Comparison of ENCODE assay signal across 8 cellular contexts in genomic region chr10:56823849-56824248, GRCh38.
A peak's percentile ranks its signal among the peaks of the same experiment; 100 is the strongest.
DNase-seq lines count a peak whose midpoint lies in the region; ATAC-seq and TF ChIP-seq lines count a peak whose summit lies in the region.

No MANE protein-coding gene starts in this region.

- peak; percentile 81 for ATAC-seq in HG03378 (IDR thresholded peaks at IDR 0.05; ENCODE audit: unreplicated experiment)
- ATAC-seq in WTC11 = peak; percentile 80
- ATAC-seq in Right ventricle myocardium inferior = no peak

- no peak overlapping the region for H3K4me3 Mint-ChIP-seq in WTC11
- H3K4me3 Mint-ChIP-seq in type B pancreatic cell = no peak overlapping the region

- H3K36me3 Mint-ChIP-seq in WTC11 (peaks cover 22% of the 10 kb centered on the region), type B pancreatic cell (no peaks in the 10 kb centered on the region)

- H3K27me3 Mint-ChIP-seq in WTC11 (ENCODE audit: low read depth) (no peaks in the 10 kb centered on the region; the same call in 1 of the 2 replicates), type B pancreatic cell (no peaks in the 10 kb centered on the region)

- intact Hi-C loops in Right ventricle myocardium inferior (cut with DNase I) = no loop called here

- POLR2A ChIA-PET in WTC11 (lab: Charles Lee) = no interaction called here

- TF ChIP-seq CTCF in WTC11 (IDR thresholded peaks at IDR 0.05) (peak; percentile 25; the same call in 1 of the 2 replicates), type B pancreatic cell (conservative IDR thresholded peaks at IDR 0.05) (peak; percentile 55)

- peak; percentile 31 for DNase-seq in SIG-M5 treated with dmso at 0.1 percent for 504 hours (lab: John Stamatoyannopoulos, UW; ENCODE audit: unreplicated experiment)
- no peak for DNase-seq in SIG-M5 (lab: John Stamatoyannopoulos, UW)
- no peak for DNase-seq in WTC11 (ENCODE audit: low spot score)
- DNase-seq in type B pancreatic cell (ENCODE audit: extremely low spot score, unreplicated experiment) = no peak
- DNase-seq in stimulated activated CD8-positive, alpha-beta memory T cell treated with anti-CD3 and anti-CD28 coated beads, Interleukin-4, amount 100 ng/mL, for 48 hours = no peak
- DNase-seq in Right ventricle myocardium inferior (ENCODE audit: missing footprints) = no peak
- DNase-seq in ecto neural progenitor cell (ENCODE audit: low spot score) = no peak

- H3K9me3 Mint-ChIP-seq in WTC11 = peaks cover 52% of the 10 kb centered on the region
- H3K9me3 Mint-ChIP-seq in type B pancreatic cell = peaks cover 5% of the 10 kb centered on the region

- H3K4me1 Mint-ChIP-seq in WTC11 = no peaks in the 10 kb centered on the region
- H3K4me1 Mint-ChIP-seq in type B pancreatic cell (ENCODE audit: unreplicated experiment) = no peaks in the 10 kb centered on the region

- H3K27ac Mint-ChIP-seq in WTC11 (no peak overlapping the region), type B pancreatic cell (no peak overlapping the region)

- CTCF ChIA-PET in WTC11 (lab: Charles Lee) = interaction anchor here (0.6 to 1.2 kb wide), 5 partner anchors 11 to 53 kb away, joined by 3 to 7 read pairs (median 4); no protein-coding TSS in a partner anchor

TF ChIP-seq in WTC11, 78 proteins besides CTCF, POLR2A, EP300 and RAD21:
- TF ChIP-seq, protein P1, sequence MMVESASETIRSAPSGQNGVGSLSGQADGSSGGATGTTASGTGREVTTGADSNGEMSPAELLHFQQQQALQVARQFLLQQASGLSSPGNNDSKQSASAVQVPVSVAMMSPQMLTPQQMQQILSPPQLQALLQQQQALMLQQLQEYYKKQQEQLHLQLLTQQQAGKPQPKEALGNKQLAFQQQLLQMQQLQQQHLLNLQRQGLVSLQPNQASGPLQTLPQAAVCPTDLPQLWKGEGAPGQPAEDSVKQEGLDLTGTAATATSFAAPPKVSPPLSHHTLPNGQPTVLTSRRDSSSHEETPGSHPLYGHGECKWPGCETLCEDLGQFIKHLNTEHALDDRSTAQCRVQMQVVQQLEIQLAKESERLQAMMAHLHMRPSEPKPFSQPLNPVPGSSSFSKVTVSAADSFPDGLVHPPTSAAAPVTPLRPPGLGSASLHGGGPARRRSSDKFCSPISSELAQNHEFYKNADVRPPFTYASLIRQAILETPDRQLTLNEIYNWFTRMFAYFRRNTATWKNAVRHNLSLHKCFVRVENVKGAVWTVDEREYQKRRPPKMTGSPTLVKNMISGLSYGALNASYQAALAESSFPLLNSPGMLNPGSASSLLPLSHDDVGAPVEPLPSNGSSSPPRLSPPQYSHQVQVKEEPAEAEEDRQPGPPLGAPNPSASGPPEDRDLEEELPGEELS (CRISPR knock-in tag; IDR thresholded peaks at IDR 0.05) = no peak
- TF ChIP-seq ZNF138 (CRISPR knock-in tag; conservative IDR thresholded peaks at IDR 0.05) (no peak), SP1 (CRISPR knock-in tag; conservative IDR thresholded peaks at IDR 0.05) (no peak), RORB (CRISPR knock-in tag; IDR thresholded peaks at IDR 0.05) (no peak), ZNF263 (CRISPR knock-in tag; IDR thresholded peaks at IDR 0.05; ENCODE audit: low read depth) (no peak), GABPB1 (CRISPR knock-in tag; IDR thresholded peaks at IDR 0.05) (no peak), SMAD3 (CRISPR knock-in tag; IDR thresholded peaks at IDR 0.05; ENCODE audit: borderline replicate concordance) (no peak), ZNF396 (CRISPR knock-in tag; IDR thresholded peaks at IDR 0.05; ENCODE audit: borderline replicate concordance) (no peak), ZNF512 (CRISPR knock-in tag; IDR thresholded peaks at IDR 0.05; ENCODE audit: borderline replicate concordance) (no peak), MYBL2 (CRISPR knock-in tag; IDR thresholded peaks at IDR 0.05) (no peak), ZNF121 (CRISPR knock-in tag; IDR thresholded peaks at IDR 0.05) (no peak), PREB (CRISPR knock-in tag; IDR thresholded peaks at IDR 0.05; ENCODE audit: borderline replicate concordance) (no peak), TCF7 (CRISPR knock-in tag; IDR thresholded peaks at IDR 0.05; ENCODE audit: low read depth) (no peak)
TF ChIP-seq in WTC11: peak in this region for 0.
